In genomic region chr3:134367869-134368750, GRCh38 we compare ENCODE assay signal across 10 cellular contexts. TPM values are rescaled to one million over a fixed set of nuclear protein-coding genes. Genes with fewer than 3 reads are reported as not detected.
DNase-seq lines count a peak whose midpoint lies in the region; ATAC-seq, FAIRE-seq and TF ChIP-seq lines count a peak whose summit lies in the region.
"Had no signal": no experiment of that assay in that cellular context is flagged by ENCODE, and none has a peak within 500 bp of the region (broad histone marks: within the 10 kb centered on the region; RNA-seq: fewer than 3 reads in every experiment).

No MANE protein-coding gene starts in this region.

- H3K27ac ChIP-seq in smooth muscle cell (ENCODE audit: low read depth) = peak overlapping the region; percentile 43

- no peak overlapping the region for H3K4me3 ChIP-seq in smooth muscle cell

- peaks cover 53% of the 10 kb centered on the region for H3K4me1 ChIP-seq in smooth muscle cell (ENCODE audit: low read depth)

- peak; percentile 39 for FAIRE-seq in G401.6 (lab: Jason Lieb, UNC)

- ATAC-seq in SK-N-SH treated with all-trans-retinoic acid at 6 μM for 48 hours (no peak), GM18498 (IDR thresholded peaks at IDR 0.05; ENCODE audit: unreplicated experiment) (no peak), HG03378 (IDR thresholded peaks at IDR 0.05; ENCODE audit: unreplicated experiment) (no peak)

- H2AFZ ChIP-seq in smooth muscle cell (ENCODE audit: low read depth) = no peak overlapping the region

- no peaks in the 10 kb centered on the region for H3K9me3 ChIP-seq in smooth muscle cell (replicated peaks; ENCODE audit: low read depth)

- H3K36me3 ChIP-seq in smooth muscle cell (ENCODE audit: low read depth) = peaks cover 3% of the 10 kb centered on the region

- H4K20me1 ChIP-seq in smooth muscle cell (ENCODE audit: low read depth) = peaks cover 83% of the 10 kb centered on the region

- TF ChIP-seq CTCF in smooth muscle cell (IDR thresholded peaks at IDR 0.05; ENCODE audit: borderline replicate concordance, insufficient read depth, poor library complexity, severe bottlenecking) = no peak

- H3K79me2 ChIP-seq in smooth muscle cell (ENCODE audit: low read depth) = peaks cover 48% of the 10 kb centered on the region

- no peaks in the 10 kb centered on the region for H3K27me3 ChIP-seq in smooth muscle cell (ENCODE audit: low read depth)

- H3K4me2 ChIP-seq in smooth muscle cell = peak overlapping the region; percentile 52

- H3F3A ChIP-seq in smooth muscle cell (ENCODE audit: low read depth) = peaks cover 21% of the 10 kb centered on the region

- no peak overlapping the region for H3K9ac ChIP-seq in smooth muscle cell (ENCODE audit: low read depth)

- DNase-seq in islet precursor cell (peak; percentile 52), smooth muscle cell (lab: John Stamatoyannopoulos, UW; ENCODE audit: unreplicated experiment) (no peak), NCI-H345 (lab: John Stamatoyannopoulos, UW) (no peak)
- no peak for DNase-seq in activated CD4-positive, alpha-beta T cell treated with anti-CD3 and anti-CD28 coated beads for 1 hour
- DNase-seq: activated CD4-positive, alpha-beta T cell treated with anti-CD3 and anti-CD28 coated beads for 4 hours; DMS53 had no signal

- 84% methylated on average over 8 of the region's 8 CpGs for WGBS in smooth muscle cell (ENCODE audit: low lambda C conversion rate)

TF ChIP-seq in SK-N-SH treated with all-trans-retinoic acid at 6 μM for 48 hours, 23 proteins besides CTCF, POLR2A, EP300 and RAD21:
- no peak for TF ChIP-seq ZC3H10 (CRISPR knock-in tag; IDR thresholded peaks at IDR 0.05)
- TF ChIP-seq, protein P1, sequence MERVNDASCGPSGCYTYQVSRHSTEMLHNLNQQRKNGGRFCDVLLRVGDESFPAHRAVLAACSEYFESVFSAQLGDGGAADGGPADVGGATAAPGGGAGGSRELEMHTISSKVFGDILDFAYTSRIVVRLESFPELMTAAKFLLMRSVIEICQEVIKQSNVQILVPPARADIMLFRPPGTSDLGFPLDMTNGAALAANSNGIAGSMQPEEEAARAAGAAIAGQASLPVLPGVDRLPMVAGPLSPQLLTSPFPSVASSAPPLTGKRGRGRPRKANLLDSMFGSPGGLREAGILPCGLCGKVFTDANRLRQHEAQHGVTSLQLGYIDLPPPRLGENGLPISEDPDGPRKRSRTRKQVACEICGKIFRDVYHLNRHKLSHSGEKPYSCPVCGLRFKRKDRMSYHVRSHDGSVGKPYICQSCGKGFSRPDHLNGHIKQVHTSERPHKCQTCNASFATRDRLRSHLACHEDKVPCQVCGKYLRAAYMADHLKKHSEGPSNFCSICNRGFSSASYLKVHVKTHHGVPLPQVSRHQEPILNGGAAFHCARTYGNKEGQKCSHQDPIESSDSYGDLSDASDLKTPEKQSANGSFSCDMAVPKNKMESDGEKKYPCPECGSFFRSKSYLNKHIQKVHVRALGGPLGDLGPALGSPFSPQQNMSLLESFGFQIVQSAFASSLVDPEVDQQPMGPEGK (CRISPR knock-in tag; IDR thresholded peaks at IDR 0.05; ENCODE audit: borderline replicate concordance) = peak; percentile 22; the same call in 1 of the 2 replicates

RNA-seq across cellular contexts. Expression of gene AMOTL2, which starts 6.1 kb away (rescaled TPM):
- total RNA-seq in smooth muscle cell = 103 and 114 TPM in 2 replicates
- polyA plus RNA-seq in smooth muscle cell = 92.1 and 109 TPM in 2 replicates
